Comparison of ENCODE assay signal across 1 cellular context in the genomic region with DNA sequence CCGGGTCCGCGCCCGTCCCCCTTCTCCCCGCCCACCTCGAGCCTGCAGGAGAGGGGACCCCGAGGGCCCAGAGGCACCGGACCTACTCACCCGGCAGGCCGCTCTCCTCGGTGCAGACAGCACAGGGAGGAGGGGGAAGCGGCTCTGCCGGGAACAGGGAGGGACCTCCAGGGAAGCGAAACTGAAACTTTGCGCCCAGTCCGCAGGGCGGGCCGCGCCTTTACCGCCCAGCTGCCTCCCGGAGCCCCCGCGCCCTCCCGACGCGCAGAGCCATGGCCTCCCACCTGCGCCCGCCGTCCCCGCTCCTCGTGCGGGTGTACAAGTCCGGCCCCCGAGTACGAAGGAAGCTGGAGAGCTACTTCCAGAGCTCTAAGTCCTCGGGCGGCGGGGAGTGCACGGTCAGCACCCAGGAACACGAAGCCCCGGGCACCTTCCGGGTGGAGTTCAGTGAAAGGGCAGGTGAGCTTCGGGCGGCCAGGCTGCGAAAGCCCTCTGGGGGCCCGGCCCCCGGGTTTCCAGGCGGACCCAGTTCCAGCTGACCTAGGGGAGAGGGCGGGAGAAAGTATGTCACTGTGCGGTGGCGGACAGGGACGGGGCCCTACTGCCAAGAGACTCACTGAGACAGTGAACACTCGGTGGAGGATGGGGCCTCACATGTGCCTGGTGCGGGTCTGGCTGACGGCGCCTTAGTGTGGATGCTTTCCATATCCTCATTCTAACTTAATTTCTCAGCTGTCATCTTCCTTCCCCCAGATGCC.
TF ChIP-seq lines count a peak whose summit lies in the region.

DTX3L (plus strand) TSS at position 184 of the 758 bp plus-strand sequence; CDS start at position 273, 89 bp downstream.
PARP9 (minus strand) TSS at position 146 of the 758 bp plus-strand sequence. CDS start 4,680 bp downstream, outside the sequence.

TF ChIP-seq in K562, 482 proteins besides CTCF, POLR2A, EP300 and RAD21 (continued from another document and continues in another):
- TF ChIP-seq, protein P1, sequence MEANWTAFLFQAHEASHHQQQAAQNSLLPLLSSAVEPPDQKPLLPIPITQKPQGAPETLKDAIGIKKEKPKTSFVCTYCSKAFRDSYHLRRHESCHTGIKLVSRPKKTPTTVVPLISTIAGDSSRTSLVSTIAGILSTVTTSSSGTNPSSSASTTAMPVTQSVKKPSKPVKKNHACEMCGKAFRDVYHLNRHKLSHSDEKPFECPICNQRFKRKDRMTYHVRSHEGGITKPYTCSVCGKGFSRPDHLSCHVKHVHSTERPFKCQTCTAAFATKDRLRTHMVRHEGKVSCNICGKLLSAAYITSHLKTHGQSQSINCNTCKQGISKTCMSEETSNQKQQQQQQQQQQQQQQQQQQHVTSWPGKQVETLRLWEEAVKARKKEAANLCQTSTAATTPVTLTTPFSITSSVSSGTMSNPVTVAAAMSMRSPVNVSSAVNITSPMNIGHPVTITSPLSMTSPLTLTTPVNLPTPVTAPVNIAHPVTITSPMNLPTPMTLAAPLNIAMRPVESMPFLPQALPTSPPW (CRISPR knock-in tag; IDR thresholded peaks at IDR 0.05) = peak; percentile 68
- TF ChIP-seq, protein P2, sequence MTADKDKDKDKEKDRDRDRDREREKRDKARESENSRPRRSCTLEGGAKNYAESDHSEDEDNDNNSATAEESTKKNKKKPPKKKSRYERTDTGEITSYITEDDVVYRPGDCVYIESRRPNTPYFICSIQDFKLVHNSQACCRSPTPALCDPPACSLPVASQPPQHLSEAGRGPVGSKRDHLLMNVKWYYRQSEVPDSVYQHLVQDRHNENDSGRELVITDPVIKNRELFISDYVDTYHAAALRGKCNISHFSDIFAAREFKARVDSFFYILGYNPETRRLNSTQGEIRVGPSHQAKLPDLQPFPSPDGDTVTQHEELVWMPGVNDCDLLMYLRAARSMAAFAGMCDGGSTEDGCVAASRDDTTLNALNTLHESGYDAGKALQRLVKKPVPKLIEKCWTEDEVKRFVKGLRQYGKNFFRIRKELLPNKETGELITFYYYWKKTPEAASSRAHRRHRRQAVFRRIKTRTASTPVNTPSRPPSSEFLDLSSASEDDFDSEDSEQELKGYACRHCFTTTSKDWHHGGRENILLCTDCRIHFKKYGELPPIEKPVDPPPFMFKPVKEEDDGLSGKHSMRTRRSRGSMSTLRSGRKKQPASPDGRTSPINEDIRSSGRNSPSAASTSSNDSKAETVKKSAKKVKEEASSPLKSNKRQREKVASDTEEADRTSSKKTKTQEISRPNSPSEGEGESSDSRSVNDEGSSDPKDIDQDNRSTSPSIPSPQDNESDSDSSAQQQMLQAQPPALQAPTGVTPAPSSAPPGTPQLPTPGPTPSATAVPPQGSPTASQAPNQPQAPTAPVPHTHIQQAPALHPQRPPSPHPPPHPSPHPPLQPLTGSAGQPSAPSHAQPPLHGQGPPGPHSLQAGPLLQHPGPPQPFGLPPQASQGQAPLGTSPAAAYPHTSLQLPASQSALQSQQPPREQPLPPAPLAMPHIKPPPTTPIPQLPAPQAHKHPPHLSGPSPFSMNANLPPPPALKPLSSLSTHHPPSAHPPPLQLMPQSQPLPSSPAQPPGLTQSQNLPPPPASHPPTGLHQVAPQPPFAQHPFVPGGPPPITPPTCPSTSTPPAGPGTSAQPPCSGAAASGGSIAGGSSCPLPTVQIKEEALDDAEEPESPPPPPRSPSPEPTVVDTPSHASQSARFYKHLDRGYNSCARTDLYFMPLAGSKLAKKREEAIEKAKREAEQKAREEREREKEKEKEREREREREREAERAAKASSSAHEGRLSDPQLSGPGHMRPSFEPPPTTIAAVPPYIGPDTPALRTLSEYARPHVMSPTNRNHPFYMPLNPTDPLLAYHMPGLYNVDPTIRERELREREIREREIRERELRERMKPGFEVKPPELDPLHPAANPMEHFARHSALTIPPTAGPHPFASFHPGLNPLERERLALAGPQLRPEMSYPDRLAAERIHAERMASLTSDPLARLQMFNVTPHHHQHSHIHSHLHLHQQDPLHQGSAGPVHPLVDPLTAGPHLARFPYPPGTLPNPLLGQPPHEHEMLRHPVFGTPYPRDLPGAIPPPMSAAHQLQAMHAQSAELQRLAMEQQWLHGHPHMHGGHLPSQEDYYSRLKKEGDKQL (CRISPR knock-in tag; IDR thresholded peaks at IDR 0.05; ENCODE audit: borderline replicate concordance) = no peak
- peak; percentile 48; the same call in 1 of the 2 replicates for TF ChIP-seq ZBTB40 (IDR thresholded peaks at IDR 0.05)
- no peak for TF ChIP-seq ZBTB40 (CRISPR knock-in tag; IDR thresholded peaks at IDR 0.05)
- no peak for TF ChIP-seq CEBPG (CRISPR knock-in tag; IDR thresholded peaks at IDR 0.05)
- no peak for TF ChIP-seq CEBPG (tag; conservative IDR thresholded peaks at IDR 0.05 in 1 of 2, IDR thresholded peaks at IDR 0.05 in 1 of 2)
- no peak for TF ChIP-seq SMAD3 (CRISPR knock-in tag; conservative IDR thresholded peaks at IDR 0.05)
- TF ChIP-seq ZNF707 (CRISPR knock-in tag; conservative IDR thresholded peaks at IDR 0.05) = no peak
- TF ChIP-seq POLR2G (IDR thresholded peaks at IDR 0.05; ENCODE audit: low read depth, low read length) = peak; percentile 89
- peak; percentile 70; a peak in 3 of 4 replicates for TF ChIP-seq MAZ (CRISPR knock-in tag; conservative IDR thresholded peaks at IDR 0.05 in 1 of 2, IDR thresholded peaks at IDR 0.05 in 1 of 2)
- TF ChIP-seq, protein P3, sequence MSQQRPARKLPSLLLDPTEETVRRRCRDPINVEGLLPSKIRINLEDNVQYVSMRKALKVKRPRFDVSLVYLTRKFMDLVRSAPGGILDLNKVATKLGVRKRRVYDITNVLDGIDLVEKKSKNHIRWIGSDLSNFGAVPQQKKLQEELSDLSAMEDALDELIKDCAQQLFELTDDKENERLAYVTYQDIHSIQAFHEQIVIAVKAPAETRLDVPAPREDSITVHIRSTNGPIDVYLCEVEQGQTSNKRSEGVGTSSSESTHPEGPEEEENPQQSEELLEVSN (IDR thresholded peaks at IDR 0.05; ENCODE audit: borderline replicate concordance in 1 of 2, extremely low read depth in 1 of 2, insufficient read depth in 1 of 2, insufficient read length in 1 of 2, low read depth in 1 of 2, low read length in 1 of 2, poor library complexity in 1 of 2, severe bottlenecking in 1 of 2) = peak; percentile 47 to 78
- TF ChIP-seq, protein P4, sequence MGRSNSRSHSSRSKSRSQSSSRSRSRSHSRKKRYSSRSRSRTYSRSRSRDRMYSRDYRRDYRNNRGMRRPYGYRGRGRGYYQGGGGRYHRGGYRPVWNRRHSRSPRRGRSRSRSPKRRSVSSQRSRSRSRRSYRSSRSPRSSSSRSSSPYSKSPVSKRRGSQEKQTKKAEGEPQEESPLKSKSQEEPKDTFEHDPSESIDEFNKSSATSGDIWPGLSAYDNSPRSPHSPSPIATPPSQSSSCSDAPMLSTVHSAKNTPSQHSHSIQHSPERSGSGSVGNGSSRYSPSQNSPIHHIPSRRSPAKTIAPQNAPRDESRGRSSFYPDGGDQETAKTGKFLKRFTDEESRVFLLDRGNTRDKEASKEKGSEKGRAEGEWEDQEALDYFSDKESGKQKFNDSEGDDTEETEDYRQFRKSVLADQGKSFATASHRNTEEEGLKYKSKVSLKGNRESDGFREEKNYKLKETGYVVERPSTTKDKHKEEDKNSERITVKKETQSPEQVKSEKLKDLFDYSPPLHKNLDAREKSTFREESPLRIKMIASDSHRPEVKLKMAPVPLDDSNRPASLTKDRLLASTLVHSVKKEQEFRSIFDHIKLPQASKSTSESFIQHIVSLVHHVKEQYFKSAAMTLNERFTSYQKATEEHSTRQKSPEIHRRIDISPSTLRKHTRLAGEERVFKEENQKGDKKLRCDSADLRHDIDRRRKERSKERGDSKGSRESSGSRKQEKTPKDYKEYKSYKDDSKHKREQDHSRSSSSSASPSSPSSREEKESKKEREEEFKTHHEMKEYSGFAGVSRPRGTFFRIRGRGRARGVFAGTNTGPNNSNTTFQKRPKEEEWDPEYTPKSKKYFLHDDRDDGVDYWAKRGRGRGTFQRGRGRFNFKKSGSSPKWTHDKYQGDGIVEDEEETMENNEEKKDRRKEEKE (IDR thresholded peaks at IDR 0.05; ENCODE audit: borderline replicate concordance in 1 of 2, control insufficient read depth in 1 of 2, low read depth in 2 of 2, low read length in 1 of 2) = no peak
- TF ChIP-seq ZNF511 (CRISPR knock-in tag; IDR thresholded peaks at IDR 0.05) = peak; percentile 40; the same call in 1 of the 2 replicates
- 0 out of 2 replicates have a peak, but pooled peaks have one; percentile 37 for TF ChIP-seq MYC (IDR thresholded peaks at IDR 0.05; ENCODE audit: low read depth, low read length)
- TF ChIP-seq MYC (CRISPR knock-in tag; IDR thresholded peaks at IDR 0.05; ENCODE audit: borderline replicate concordance, low read depth) = no peak
- TF ChIP-seq CREM (IDR thresholded peaks at IDR 0.05; ENCODE audit: low read depth) = peak; percentile 18; the same call in 1 of the 2 replicates
- TF ChIP-seq NRF1 (conservative IDR thresholded peaks at IDR 0.05 in 1 of 2, IDR thresholded peaks at IDR 0.05 in 1 of 2) = peak; percentile 50 to 63; a peak in 3 of 4 replicates
- no peak for TF ChIP-seq SNIP1 (IDR thresholded peaks at IDR 0.05; ENCODE audit: low read depth)
- no peak for TF ChIP-seq NR4A1 (CRISPR knock-in tag; IDR thresholded peaks at IDR 0.05)
- 0 out of 2 replicates have a peak, but pooled peaks have one; percentile 43 for TF ChIP-seq NR4A1 (tag; IDR thresholded peaks at IDR 0.05)
- 0 out of 2 replicates have a peak, but pooled peaks have one; percentile 5 for TF ChIP-seq NFIC (IDR thresholded peaks at IDR 0.05)
- TF ChIP-seq ETV1 (tag; conservative IDR thresholded peaks at IDR 0.05; ENCODE audit: low read depth) = 0 out of 2 replicates have a peak, but pooled peaks have one; percentile 22
